Comparison of ENCODE assay signal across 8 cellular contexts in genomic region chr11:29333993-29334780, GRCh38.
DNase-seq lines count a peak whose midpoint lies in the region; ATAC-seq and TF ChIP-seq lines count a peak whose summit lies in the region.

No MANE protein-coding gene starts in this region.

- in situ Hi-C loops in brain microvascular endothelial cell (cut with HindIII; ENCODE audit: low pct_ligation_motif_present, low sequenced_read_pairs) = no loop called here

- no peak overlapping the region for H3K4me3 Mint-ChIP-seq in nephron
- H3K4me3 Mint-ChIP-seq in CD8-positive, alpha-beta T cell = no peak overlapping the region

- peaks cover 38% of the 10 kb centered on the region for H3K27me3 Mint-ChIP-seq in nephron (ENCODE audit: low read depth)
- H3K27me3 Mint-ChIP-seq in CD8-positive, alpha-beta T cell (ENCODE audit: low read depth) = no peaks in the 10 kb centered on the region

- ATAC-seq in GM18868 (IDR thresholded peaks at IDR 0.05; ENCODE audit: unreplicated experiment) (peak; percentile 96), HG02943 (IDR thresholded peaks at IDR 0.05; ENCODE audit: low read depth, unreplicated experiment) (peak; percentile 93)
- ATAC-seq in CD8-positive, alpha-beta T cell = no peak

- H3K9me3 Mint-ChIP-seq in nephron = no peaks in the 10 kb centered on the region
- no peaks in the 10 kb centered on the region for H3K9me3 Mint-ChIP-seq in CD8-positive, alpha-beta T cell

- DNase-seq in BE2C (no peak), NCI-H2081 (lab: John Stamatoyannopoulos, UW) (peak; percentile 13 to 49), brain microvascular endothelial cell (peak; percentile 65), islet precursor cell (no peak)
- no peak for DNase-seq in CD8-positive, alpha-beta T cell

- H3K36me3 Mint-ChIP-seq in nephron (ENCODE audit: low read depth) = no peaks in the 10 kb centered on the region
- H3K36me3 Mint-ChIP-seq in CD8-positive, alpha-beta T cell = no peaks in the 10 kb centered on the region

- intact Hi-C loops in CD8-positive, alpha-beta T cell (cut with DNase I, micrococcal nuclease) = no loop called here

- no peak overlapping the region for H3K4me3 ChIP-seq in BE2C (ENCODE audit: low read depth, low read length)
- no peak overlapping the region for H3K4me3 ChIP-seq in brain microvascular endothelial cell (ENCODE audit: low read depth, low read length)
- no peak overlapping the region for H3K4me3 ChIP-seq in CD8-positive, alpha-beta T cell (ENCODE audit: low read depth, low read length)

- H3K36me3 ChIP-seq in BE2C (no peaks in the 10 kb centered on the region), brain microvascular endothelial cell (replicated peaks) (no peaks in the 10 kb centered on the region)
- H3K36me3 ChIP-seq in CD8-positive, alpha-beta T cell (ENCODE audit: insufficient read depth, low read length) = no peaks in the 10 kb centered on the region

- TF ChIP-seq CTCF in BE2C (IDR thresholded peaks at IDR 0.05; ENCODE audit: low read depth, low read length) = peak; percentile 28; the same call in 1 of the 2 replicates
- peak; percentile 46 for TF ChIP-seq CTCF in brain microvascular endothelial cell (IDR thresholded peaks at IDR 0.05; ENCODE audit: low read depth, low read length, missing control alignments)
- peak; percentile 54 to 71 (median 65) for TF ChIP-seq CTCF in nephron (IDR thresholded peaks at IDR 0.05; ENCODE audit: unreplicated experiment in 3 of 3)
- TF ChIP-seq CTCF in CD8-positive, alpha-beta T cell (IDR thresholded peaks at IDR 0.05) = no peak

- peak overlapping the region in 1 of 3 experiments; percentile 32 for H3K27ac Mint-ChIP-seq in nephron
- H3K27ac Mint-ChIP-seq in CD8-positive, alpha-beta T cell = no peak overlapping the region

- peaks cover 13% of the 10 kb centered on the region for H3K4me1 Mint-ChIP-seq in nephron
- no peaks in the 10 kb centered on the region for H3K4me1 Mint-ChIP-seq in CD8-positive, alpha-beta T cell (ENCODE audit: low read depth)

- H3K4me1 ChIP-seq in BE2C = no peaks in the 10 kb centered on the region
- H3K4me1 ChIP-seq in CD8-positive, alpha-beta T cell (ENCODE audit: insufficient read depth, low read length) = no peaks in the 10 kb centered on the region

- H3K27me3 ChIP-seq in BE2C (no peaks in the 10 kb centered on the region), brain microvascular endothelial cell (replicated peaks) (no peaks in the 10 kb centered on the region)
- no peaks in the 10 kb centered on the region for H3K27me3 ChIP-seq in CD8-positive, alpha-beta T cell (ENCODE audit: insufficient read depth, low read length)

- POLR2A ChIA-PET in CD8-positive, alpha-beta T cell (lab: Charles Lee) = no interaction called here

- CTCF ChIA-PET in CD8-positive, alpha-beta T cell (lab: Charles Lee) = no interaction called here

- peak overlapping the region; percentile 19 for H3K27ac ChIP-seq in brain microvascular endothelial cell
- no peak overlapping the region for H3K27ac ChIP-seq in CD8-positive, alpha-beta T cell (ENCODE audit: low read depth, low read length)

- H3K9me3 ChIP-seq in BE2C = no peaks in the 10 kb centered on the region
- H3K9me3 ChIP-seq in CD8-positive, alpha-beta T cell (ENCODE audit: low read length) = no peaks in the 10 kb centered on the region

Comparison
In these comparisons a context has a peak if more than half of its experiments do, and no peak if none do; other contexts are left out.
1. DNase-seq: peak in NCI-H2081 (2 of 2) and brain microvascular endothelial cell (single experiment); none in BE2C (single experiment), CD8-positive, alpha-beta T cell (0 of 7) and islet precursor cell (single experiment).